In genomic region chr3:181292984-181293383, GRCh38 we compare ENCODE assay signal across 11 cellular contexts.
DNase-seq lines count a peak whose midpoint lies in the region; ATAC-seq and TF ChIP-seq lines count a peak whose summit lies in the region.
"Had no signal": no experiment of that assay in that cellular context is flagged by ENCODE, and none has a peak within 500 bp of the region (broad histone marks: within the 10 kb centered on the region; RNA-seq: fewer than 3 reads in every experiment).

No MANE protein-coding gene starts in this region.

- H3K27ac ChIP-seq in spleen (no peak overlapping the region), dorsolateral prefrontal cortex (no peak overlapping the region)
- H3K27ac ChIP-seq: BLaER1, KMS-11 had no signal

- peak; percentile 28 for DNase-seq in Daoy (ENCODE audit: low read depth)
- DNase-seq in astrocyte of the cerebellum (ENCODE audit: low read depth), result peak; percentile 22
- no peak for DNase-seq in spleen
- no peak for DNase-seq in hypothalamus (lab: John Stamatoyannopoulos, UW)
- no peak for DNase-seq in dorsolateral prefrontal cortex
- DNase-seq in GDM1 (lab: John Stamatoyannopoulos, UW), result no peak
- DNase-seq: activated CD4-positive, alpha-beta T cell treated with anti-CD3 and anti-CD28 coated beads for 4 hours had no signal

- no peaks in the 10 kb centered on the region for H3K36me3 ChIP-seq in spleen
- H3K36me3 ChIP-seq: BLaER1 had no signal

- in situ Hi-C loops in astrocyte of the cerebellum (cut with HindIII; ENCODE audit: low sequenced_read_pairs), result no loop called here

- H3K9me3 ChIP-seq in spleen, result no peaks in the 10 kb centered on the region
- H3K9me3 ChIP-seq: BLaER1 had no signal

- no peaks in the 10 kb centered on the region for H3K27me3 ChIP-seq in spleen (replicated peaks in 1 of 7)
- H3K27me3 ChIP-seq in dorsolateral prefrontal cortex, result peaks cover 0 to 3% (median 0%) of the 10 kb centered on the region in 45 donors
- H3K27me3 ChIP-seq: BLaER1 had no signal

- ATAC-seq in GM21390 (IDR thresholded peaks at IDR 0.05; ENCODE audit: unreplicated experiment) (peak; percentile 87), HG03139 (IDR thresholded peaks at IDR 0.05; ENCODE audit: unreplicated experiment) (peak; percentile 77)

- no peak for TF ChIP-seq POLR2A in spleen (IDR thresholded peaks at IDR 0.05)

- TF ChIP-seq CTCF in astrocyte of the cerebellum (IDR thresholded peaks at IDR 0.05; ENCODE audit: low read depth, low read length, missing control alignments) (no peak), spleen (IDR thresholded peaks at IDR 0.05 in 8 of 11, conservative IDR thresholded peaks at IDR 0.05 in 3 of 11) (no peak), dorsolateral prefrontal cortex (IDR thresholded peaks at IDR 0.05 in 54 of 56, conservative IDR thresholded peaks at IDR 0.05 in 2 of 56; ENCODE audit: low read depth in 1 of 56, partially characterized antibody in 56 of 56) (no peak)

- H3K4me1 ChIP-seq in spleen, result no peaks in the 10 kb centered on the region
- H3K4me1 ChIP-seq: BLaER1 had no signal

- WGBS in spleen, 5 donors, result 15 to 42% (median 27%) methylated on average over 1 of the region's 1 CpG

- intact Hi-C loops in spleen (cut with DNase I; ENCODE audit: low total_unique reads) (no loop called here), dorsolateral prefrontal cortex (cut with DNase I) (no loop called here)

- H3K4me3 ChIP-seq in astrocyte of the cerebellum (ENCODE audit: low read depth, low read length) (no peak overlapping the region), spleen (no peak overlapping the region), dorsolateral prefrontal cortex (no peak overlapping the region)
- H3K4me3 ChIP-seq: BLaER1 had no signal

Comparison
In these comparisons a context has a peak if more than half of its experiments do, and no peak if none do; other contexts are left out.
1. DNase-seq: peak in Daoy (single experiment) and astrocyte of the cerebellum (single experiment); none in spleen (single experiment), hypothalamus (0 of 51), dorsolateral prefrontal cortex (0 of 10) and GDM1 (single experiment).